ENCODE assay signal across 9 cellular contexts in the genomic region with DNA sequence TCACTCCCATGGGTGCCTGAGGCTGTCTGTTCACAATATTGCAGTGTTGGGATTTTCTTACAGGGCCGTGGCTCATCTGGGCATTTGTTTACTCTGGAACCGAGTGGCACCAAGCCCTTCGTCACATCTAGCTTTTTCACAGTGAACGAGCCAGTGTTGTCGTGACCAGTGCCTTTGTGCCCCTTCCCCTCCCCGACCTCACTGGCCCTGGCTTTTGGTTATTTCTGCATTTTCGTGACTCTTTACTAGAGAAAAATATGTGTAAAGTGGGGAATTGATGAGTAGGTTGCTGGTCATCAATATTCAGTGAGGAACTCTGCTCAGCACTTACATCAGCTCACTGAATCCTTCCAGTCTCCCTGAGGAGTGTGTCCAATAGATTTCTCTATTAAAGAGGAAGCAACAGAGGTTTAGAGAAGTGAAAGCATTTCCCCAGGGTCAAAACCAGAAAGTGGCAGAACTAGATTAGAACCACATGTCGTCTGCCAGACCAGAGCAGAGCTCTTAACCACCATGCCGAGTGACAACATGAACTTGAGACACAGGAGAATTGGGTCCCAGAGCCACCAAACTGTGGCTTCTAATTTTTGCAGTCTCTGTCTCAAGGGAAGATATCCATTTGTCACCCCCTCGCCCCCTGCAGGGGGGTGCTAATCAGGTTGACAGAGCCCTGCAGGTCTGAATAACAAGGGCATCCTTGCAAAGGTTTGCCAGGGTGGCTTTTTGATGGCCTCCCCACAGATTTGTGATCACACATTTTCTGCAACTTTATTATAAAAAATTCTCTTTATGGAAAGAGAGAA.
A peak's percentile ranks its signal among the peaks of the same experiment; 100 is the strongest.
DNase-seq lines count a peak whose midpoint lies in the region; ATAC-seq lines count a peak whose summit lies in the region.
"Had no signal": no experiment of that assay in that cellular context is flagged by ENCODE, and none has a peak within 500 bp of the region (broad histone marks: within the 10 kb centered on the region; RNA-seq: fewer than 3 reads in every experiment).

No MANE protein-coding gene starts in this region.

- DNase-seq in DMS 273 (lab: John Stamatoyannopoulos, UW; ENCODE audit: unreplicated experiment) (peak; percentile 42), DMS 273 treated with DMSO at 0.1 percent for 48 hours (lab: John Stamatoyannopoulos, UW) (no peak), KG1 (lab: John Stamatoyannopoulos, UW) (peak; percentile 33), anterior cingulate cortex (lab: John Stamatoyannopoulos, UW) (peak in 43 of 58 donors; percentile 6 to 85 (median 59)), pons (ENCODE audit: low spot score) (peak; percentile 98), NCI-H1105 (lab: John Stamatoyannopoulos, UW) (no peak)
- DNase-seq: testis had no signal

- no peak for ATAC-seq in GM21515 (IDR thresholded peaks at IDR 0.05; ENCODE audit: unreplicated experiment)
- no peak for ATAC-seq in HG02870 (IDR thresholded peaks at IDR 0.05; ENCODE audit: unreplicated experiment)

Comparison
In these comparisons a context has a peak if more than half of its experiments do, and no peak if none do; other contexts are left out.
1. DNase-seq: peak in DMS 273 (single experiment), KG1 (single experiment), anterior cingulate cortex (43 of 58) and pons (single experiment); none in DMS 273 treated with DMSO at 0.1 percent for 48 hours (single experiment) and NCI-H1105 (single experiment).